Comparison of ENCODE assay signal across 11 cellular contexts in genomic region chr3:46927718-46928073, GRCh38. TPM values are rescaled to one million over a fixed set of nuclear protein-coding genes. Genes with fewer than 3 reads are reported as not detected.
DNase-seq lines count a peak whose midpoint lies in the region; ATAC-seq, FAIRE-seq and TF ChIP-seq lines count a peak whose summit lies in the region.
"Had no signal": no experiment of that assay in that cellular context is flagged by ENCODE, and none has a peak within 500 bp of the region (broad histone marks: within the 10 kb centered on the region; RNA-seq: fewer than 3 reads in every experiment).

No MANE protein-coding gene starts in this region.

- no peak overlapping the region for H3K23ac ChIP-seq in H9 (ENCODE audit: insufficient read length, low read depth, low read length)

- no peak for ATAC-seq in stimulated activated effector memory CD8-positive, alpha-beta T cell treated with anti-CD3 and anti-CD28 coated beads, Interleukin-12 subunit alpha, Interleukin-12 subunit beta, amount 100 ng/mL, for 72 hours
- ATAC-seq in HG03045 (IDR thresholded peaks at IDR 0.05; ENCODE audit: unreplicated experiment) = no peak

- H3K36me3 ChIP-seq in OCI-LY3 (replicated peaks; ENCODE audit: low read depth, low read length) = peaks cover 66% of the 10 kb centered on the region
- H3K36me3 ChIP-seq in hepatocyte (replicated peaks; ENCODE audit: insufficient read depth, low read depth) = no peaks in the 10 kb centered on the region

- no peak overlapping the region for H2BK15ac ChIP-seq in H9 (ENCODE audit: low read depth, low read length)

- peaks cover 82% of the 10 kb centered on the region for H3K4me1 Mint-ChIP-seq in stimulated activated effector memory CD8-positive, alpha-beta T cell treated with anti-CD3 and anti-CD28 coated beads, Interleukin-12 subunit alpha, Interleukin-12 subunit beta, amount 100 ng/mL, for 72 hours
- H3K4me1 Mint-ChIP-seq in H9 = peaks cover 19 to 20% of the 10 kb centered on the region in 2 experiments

- H4K91ac ChIP-seq in H9 (ENCODE audit: insufficient read length, low read depth, low read length) = no peak overlapping the region

- peak overlapping the region; percentile 47 for H3K4me3 Mint-ChIP-seq in stimulated activated effector memory CD8-positive, alpha-beta T cell treated with anti-CD3 and anti-CD28 coated beads, Interleukin-12 subunit alpha, Interleukin-12 subunit beta, amount 100 ng/mL, for 72 hours
- no peak overlapping the region for H3K4me3 Mint-ChIP-seq in H9

- peak; percentile 31 for FAIRE-seq in GM19239 (lab: Jason Lieb, UNC)

- no peak overlapping the region for H2BK12ac ChIP-seq in H9 (ENCODE audit: insufficient read length, low read depth, low read length)

- H2AFZ ChIP-seq in OCI-LY3 (ENCODE audit: low read depth, low read length) (no peak overlapping the region), hepatocyte (no peak overlapping the region), H9 (ENCODE audit: low read length) (no peak overlapping the region)

- DNase-seq in GM19239 (ENCODE audit: insufficient read length, low spot score) = no peak
- DNase-seq in hepatocyte (ENCODE audit: low spot score) = no peak
- DNase-seq in stimulated activated effector memory CD8-positive, alpha-beta T cell treated with anti-CD3 and anti-CD28 coated beads, Interleukin-12 subunit alpha, Interleukin-12 subunit beta, amount 100 ng/mL, for 72 hours (ENCODE audit: low spot score in 2 of 2) = no peak
- DNase-seq in H9 = no peak
- no peak for DNase-seq in NCI-H526 (lab: John Stamatoyannopoulos, UW)
- DNase-seq: GOT3, NCI-H524 treated with DMSO at 0.1 percent for 48 hours had no signal

- H3K9me3 Mint-ChIP-seq in stimulated activated effector memory CD8-positive, alpha-beta T cell treated with anti-CD3 and anti-CD28 coated beads, Interleukin-12 subunit alpha, Interleukin-12 subunit beta, amount 100 ng/mL, for 72 hours = peaks cover 6% of the 10 kb centered on the region
- H3K9me3 Mint-ChIP-seq in H9 = no peaks in the 10 kb centered on the region

- WGBS in hepatocyte (ENCODE audit: low lambda C conversion rate, missing lambda C conversion rate) = 92% methylated on average over 6 of the region's 6 CpGs
- WGBS in H9 (ENCODE audit: extremely low coverage, insufficient read length, low lambda C conversion rate) = no CpG with 5 or more reads among the region's 6 CpGs

- H3K27ac ChIP-seq in OCI-LY3 (ENCODE audit: low read length) (peak overlapping the region; percentile 98), hepatocyte (peak overlapping the region; percentile 81), H9 (ENCODE audit: insufficient read length, low read depth, low read length) (no peak overlapping the region)

- H3K9me2 ChIP-seq in hepatocyte (replicated peaks; ENCODE audit: insufficient read depth) = no peaks in the 10 kb centered on the region

- H3K9ac ChIP-seq in OCI-LY3 (ENCODE audit: low read length) (peak overlapping the region; percentile 86), H9 (ENCODE audit: extremely low read depth, insufficient read length, low read length) (no peak overlapping the region)

- no peak overlapping the region for H4K5ac ChIP-seq in H9 (ENCODE audit: insufficient read length, low read depth, low read length)

- peak overlapping the region; percentile 60 for H3K4me3 ChIP-seq in OCI-LY3 (ENCODE audit: low read length)
- H3K4me3 ChIP-seq in hepatocyte = no peak overlapping the region

- H3K56ac ChIP-seq in H9 (ENCODE audit: insufficient read length, low read depth, low read length) = no peak overlapping the region

- peak overlapping the region; percentile 88 for H3K27ac Mint-ChIP-seq in stimulated activated effector memory CD8-positive, alpha-beta T cell treated with anti-CD3 and anti-CD28 coated beads, Interleukin-12 subunit alpha, Interleukin-12 subunit beta, amount 100 ng/mL, for 72 hours
- no peak overlapping the region; a peak in 1 of 7 replicates for H3K27ac Mint-ChIP-seq in H9

- H3K36me3 Mint-ChIP-seq in stimulated activated effector memory CD8-positive, alpha-beta T cell treated with anti-CD3 and anti-CD28 coated beads, Interleukin-12 subunit alpha, Interleukin-12 subunit beta, amount 100 ng/mL, for 72 hours = peaks cover 69% of the 10 kb centered on the region
- H3K36me3 Mint-ChIP-seq in H9 (ENCODE audit: insufficient read depth in 1 of 3, low read depth in 3 of 3) = peaks cover 9 to 48% (median 41%) of the 10 kb centered on the region in 3 experiments

- no peaks in the 10 kb centered on the region for H4K20me1 ChIP-seq in OCI-LY3 (ENCODE audit: insufficient read depth, low read length)
- peaks cover 12% of the 10 kb centered on the region for H4K20me1 ChIP-seq in hepatocyte (ENCODE audit: insufficient read depth, poor library complexity, severe bottlenecking)
- no peaks in the 10 kb centered on the region for H4K20me1 ChIP-seq in H9 (ENCODE audit: control insufficient read depth, insufficient read depth, insufficient read length)

- peaks cover 7% of the 10 kb centered on the region; the same call in 1 of the 2 replicates for H3K9me3 ChIP-seq in OCI-LY3 (ENCODE audit: insufficient read depth, low read length)
- no peaks in the 10 kb centered on the region for H3K9me3 ChIP-seq in hepatocyte (ENCODE audit: low read depth)
- no peaks in the 10 kb centered on the region for H3K9me3 ChIP-seq in H9 (ENCODE audit: control insufficient read depth, low read depth, low read length)

- no peak overlapping the region for H3T11ph ChIP-seq in H9 (ENCODE audit: low read length)

- H2BK120ac ChIP-seq in H9 (ENCODE audit: low read depth, low read length, poor library complexity, severe bottlenecking) = no peak overlapping the region

- H3K79me2 ChIP-seq in OCI-LY3 (ENCODE audit: low read length) = peaks cover 78% of the 10 kb centered on the region
- H3K79me2 ChIP-seq in hepatocyte = peaks cover 68% of the 10 kb centered on the region
- no peaks in the 10 kb centered on the region; the same call in 1 of the 2 replicates for H3K79me2 ChIP-seq in H9 (ENCODE audit: insufficient read depth, low read length)

- H3K27me3 ChIP-seq in OCI-LY3 (ENCODE audit: low read depth, low read length) (no peaks in the 10 kb centered on the region), hepatocyte (no peaks in the 10 kb centered on the region), H9 (ENCODE audit: insufficient read depth, low read length) (no peaks in the 10 kb centered on the region)

- H2AK5ac ChIP-seq in H9 (ENCODE audit: insufficient read length, low read length) = no peak overlapping the region

- no peaks in the 10 kb centered on the region; the same call in 1 of the 2 replicates for H3K27me3 Mint-ChIP-seq in H9 (ENCODE audit: low read depth)

- H3K4ac ChIP-seq in H9 (ENCODE audit: low read depth, low read length) = no peak overlapping the region

- H3K4me2 ChIP-seq in OCI-LY3 (ENCODE audit: low read length) (peak overlapping the region; percentile 86), hepatocyte (no peak overlapping the region), H9 (ENCODE audit: insufficient read depth, insufficient read length, low read length) (no peak overlapping the region)

- H3K18ac ChIP-seq in H9 (ENCODE audit: insufficient read length, low read depth, low read length) = no peak overlapping the region

- H3K4me1 ChIP-seq in OCI-LY3 (ENCODE audit: low read length) (peaks cover 81% of the 10 kb centered on the region), hepatocyte (ENCODE audit: insufficient read depth) (peaks cover 31% of the 10 kb centered on the region), H9 (ENCODE audit: insufficient read depth, low read length) (0 out of 2 replicates have a peak, but pooled peaks cover 2% of the 10 kb centered on the region)

- no peak for TF ChIP-seq CTCF in OCI-LY3 (IDR thresholded peaks at IDR 0.05; ENCODE audit: low read depth, low read length)
- TF ChIP-seq CTCF in hepatocyte (IDR thresholded peaks at IDR 0.05; ENCODE audit: poor library complexity) = no peak
- no peak for TF ChIP-seq CTCF in H9 (conservative IDR thresholded peaks at IDR 0.05)

- H3K14ac ChIP-seq in H9 (ENCODE audit: insufficient read depth, low read length) = no peak overlapping the region

- H2BK20ac ChIP-seq in H9 (ENCODE audit: low read depth, low read length, poor library complexity, severe bottlenecking) = no peak overlapping the region

- no peak overlapping the region for H4K8ac ChIP-seq in H9 (replicated peaks; ENCODE audit: insufficient read length, low read depth, low read length)

- no peaks in the 10 kb centered on the region for H3K23me2 ChIP-seq in H9 (ENCODE audit: insufficient read length, low read depth, low read length, poor library complexity, severe bottlenecking)

- H3K79me1 ChIP-seq in H9 (ENCODE audit: insufficient read depth, low read depth, low read length, poor library complexity, severe bottlenecking) = no peaks in the 10 kb centered on the region

- no peak overlapping the region for H2BK5ac ChIP-seq in H9 (ENCODE audit: insufficient read length, low read length)

RNA-seq across cellular contexts. Expression of gene CCDC12, which starts 48.8 kb away (rescaled TPM):
- total RNA-seq in hepatocyte (41.1 and 47.5 TPM in 2 replicates), H9 (2021) (49.1 and 54.0 TPM in 2 replicates)
- polyA plus RNA-seq in hepatocyte = 78.4 and 107 TPM in 2 replicates

RNA-seq across cellular contexts. Expression of gene PTH1R, which starts 50.2 kb away (rescaled TPM):
- total RNA-seq in hepatocyte (13.9 and 14.5 TPM in 2 replicates), H9 (2021) (0.99 and 1.0 TPM in 2 replicates)
- polyA plus RNA-seq in hepatocyte = 29.4 and 31.0 TPM in 2 replicates
- total RNA-seq: Daoy, MCF 10A had no signal

RNA-seq across cellular contexts. Expression of gene NBEAL2, which starts 51.8 kb away (rescaled TPM):
- total RNA-seq in hepatocyte = 23.6 and 38.6 TPM in 2 replicates
- 42.2 and 58.5 TPM in 2 replicates for polyA plus RNA-seq in hepatocyte
- 50.4 and 52.1 TPM in 2 replicates for total RNA-seq in H9 (2021)
